10 cellular contexts compared by ENCODE assay signal in the genomic region with DNA sequence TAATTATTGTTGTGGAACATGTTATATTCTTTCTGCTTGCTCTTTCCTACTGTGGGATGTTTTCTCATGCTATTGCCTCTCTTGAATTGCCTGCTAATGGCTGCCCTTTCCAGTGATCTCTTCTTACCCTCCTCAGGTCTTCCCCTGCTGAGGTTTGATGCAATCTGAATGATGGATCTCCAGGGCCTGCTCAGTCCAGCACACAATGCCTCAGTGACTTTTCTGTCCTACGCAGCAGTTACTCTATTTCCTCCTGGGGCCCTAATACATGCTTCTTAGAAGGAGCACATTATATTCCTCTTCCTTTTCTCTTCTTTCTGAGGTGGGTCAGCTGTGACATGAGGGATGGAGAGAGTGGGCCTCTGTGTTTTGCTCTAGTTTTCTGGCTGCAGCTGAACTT. TPM values are rescaled to one million over a fixed set of nuclear protein-coding genes. Genes with fewer than 3 reads are reported as not detected.
"Had no signal": no experiment of that assay in that cellular context is flagged by ENCODE, and none has a peak within 500 bp of the region (broad histone marks: within the 10 kb centered on the region; RNA-seq: fewer than 3 reads in every experiment).

A gene with protein sequence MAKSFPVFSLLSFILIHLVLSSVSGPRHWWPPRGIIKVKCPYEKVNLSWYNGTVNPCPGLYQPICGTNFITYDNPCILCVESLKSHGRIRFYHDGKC (plus strand): TSS at position 301 of the 400 bp plus-strand sequence. CDS start 1,187 bp downstream, outside the sequence.

- H3K27ac Mint-ChIP-seq: HFFc6, IgD-negative memory B cell had no signal

- H3K4me1 Mint-ChIP-seq: IgD-negative memory B cell had no signal

- H3K36me3 Mint-ChIP-seq: IgD-negative memory B cell had no signal

- H3K4me3 ChIP-seq: GM23248, HAP-1 had no signal

- H3K9ac ChIP-seq: GM23248 had no signal

- H3K4me3 Mint-ChIP-seq: HFFc6, IgD-negative memory B cell had no signal

- DNase-seq: GM23248, GOT3, H7, HFFc6, KBM-7 had no signal

- H3K9me3 ChIP-seq: HAP-1 had no signal

- ATAC-seq: HCT116 had no signal

- H3K4me1 ChIP-seq: HAP-1 had no signal

- H3K36me3 ChIP-seq: HAP-1 had no signal

- H3K27me3 Mint-ChIP-seq: IgD-negative memory B cell had no signal

- H3K9me3 Mint-ChIP-seq: HFFc6, IgD-negative memory B cell had no signal

- H3K27ac ChIP-seq: GM23248 had no signal

- H2AFZ ChIP-seq: GM23248 had no signal

RNA-seq across cellular contexts. Expression of the gene that starts here (rescaled TPM):
- total RNA-seq: GM23248, H4, H7, HFFc6, HT-29 had no signal
